In genomic region chr11:125593113-125593761, GRCh38 we compare ENCODE assay signal across 8 cellular contexts. TPM values are rescaled to one million over a fixed set of nuclear protein-coding genes. Genes with fewer than 3 reads are reported as not detected.
DNase-seq lines count a peak whose midpoint lies in the region; ATAC-seq and TF ChIP-seq lines count a peak whose summit lies in the region.

No MANE protein-coding gene starts in this region.

- H3K9ac ChIP-seq in PC-3 (ENCODE audit: low read length), result peak overlapping the region; percentile 90

- peaks cover 14% of the 10 kb centered on the region for H3K4me1 Mint-ChIP-seq in type B pancreatic cell (ENCODE audit: unreplicated experiment)

- no peaks in the 10 kb centered on the region for H3K27me3 Mint-ChIP-seq in type B pancreatic cell

- no peaks in the 10 kb centered on the region for H3K27me3 ChIP-seq in PC-3 (ENCODE audit: low read length)
- H3K27me3 ChIP-seq in lung (ENCODE audit: control insufficient read depth, insufficient read depth), result no peaks in the 10 kb centered on the region

- peak; percentile 24 for DNase-seq in AG08396 (ENCODE audit: low spot score)
- peak; percentile 35 for DNase-seq in PC-3
- DNase-seq in coronary artery (ENCODE audit: low spot score), result peak; percentile 75
- no peak for DNase-seq in lung (ENCODE audit: low spot score)
- DNase-seq in type B pancreatic cell (ENCODE audit: extremely low spot score, unreplicated experiment), result no peak

- H3K9me3 ChIP-seq in PC-3 (ENCODE audit: low read length), result no peaks in the 10 kb centered on the region
- no peaks in the 10 kb centered on the region for H3K9me3 ChIP-seq in lung (ENCODE audit: control insufficient read depth in 2 of 2, insufficient read depth in 1 of 2, low read length in 1 of 2)

- H3F3A ChIP-seq in PC-3 (ENCODE audit: low read length, unreplicated experiment), result no peaks in the 10 kb centered on the region

- H3K4me3 Mint-ChIP-seq in type B pancreatic cell, result peak overlapping the region; percentile 98

- peak overlapping the region; percentile 72 for H2AFZ ChIP-seq in PC-3 (ENCODE audit: low read length)

- CTCF ChIA-PET in PC-3 (lab: Charles Lee), result no interaction called here

- peaks cover 8% of the 10 kb centered on the region for H3K36me3 Mint-ChIP-seq in type B pancreatic cell

- peaks cover 27% of the 10 kb centered on the region for H3K4me1 ChIP-seq in PC-3 (ENCODE audit: insufficient read depth, low read length)
- H3K4me1 ChIP-seq in lung (ENCODE audit: control insufficient read depth in 2 of 2, insufficient read depth in 2 of 2, low read length in 2 of 2), result peaks cover 3 to 10% of the 10 kb centered on the region in 2 donors

- H3K79me2 ChIP-seq in PC-3 (ENCODE audit: low read length), result peaks cover 67% of the 10 kb centered on the region

- intact Hi-C loops in PC-3 (cut with micrococcal nuclease), result loop anchor here (5.0 kb wide), 1 partner anchor 299 kb away; no protein-coding TSS in a partner anchor

- H3K27ac ChIP-seq in PC-3 (ENCODE audit: low read length) (peak overlapping the region; percentile 59), coronary artery (peak overlapping the region; percentile 63 to 91), lung (ENCODE audit: low read depth in 1 of 2, low read length in 1 of 2) (peak overlapping the region; percentile 75 to 79)

- H4K20me1 ChIP-seq in PC-3 (ENCODE audit: low read length), result peaks cover 7% of the 10 kb centered on the region; the same call in 1 of the 2 replicates

- TF ChIP-seq CTCF in PC-3 (conservative IDR thresholded peaks at IDR 0.05; ENCODE audit: low read depth, low read length) (no peak), coronary artery (IDR thresholded peaks at IDR 0.05) (no peak), lung (IDR thresholded peaks at IDR 0.05; ENCODE audit: control extremely low read depth, extremely low read depth) (no peak), type B pancreatic cell (conservative IDR thresholded peaks at IDR 0.05) (no peak)

- H3K9me2 ChIP-seq in PC-3 (replicated peaks; ENCODE audit: low read length), result no peaks in the 10 kb centered on the region

- POLR2A ChIA-PET in PC-3 (lab: Charles Lee; ENCODE audit: unreplicated experiment), result no interaction called here

- ATAC-seq in GM18909 (IDR thresholded peaks at IDR 0.05; ENCODE audit: poor library complexity, unreplicated experiment) (peak; percentile 1), PC-3 (peak; percentile 15), lung (ENCODE audit: insufficient read depth, low FRiP score) (no peak), HG02610 (IDR thresholded peaks at IDR 0.05; ENCODE audit: unreplicated experiment) (no peak), HG03342 (IDR thresholded peaks at IDR 0.05; ENCODE audit: unreplicated experiment) (no peak)

- BruUV-seq in PC-3 (replicated peaks; lab: Mats Ljungman, UMichigan), result TSS peak; percentile 64

- H3K9me3 Mint-ChIP-seq in type B pancreatic cell, result no peaks in the 10 kb centered on the region

- H3K36me3 ChIP-seq in PC-3 (ENCODE audit: low read depth, low read length) (peaks cover 18% of the 10 kb centered on the region), lung (ENCODE audit: control insufficient read depth in 2 of 2, insufficient read depth in 2 of 2, low read length in 2 of 2) (peaks cover 1 to 8% of the 10 kb centered on the region in 2 donors)

- H3K27ac Mint-ChIP-seq in type B pancreatic cell, result peak overlapping the region; percentile 99

- peak overlapping the region; percentile 95 for H3K4me2 ChIP-seq in PC-3 (ENCODE audit: low read length)

- 1% methylated on average over 18 of the region's 18 CpGs for WGBS in lung, 2 donors

- H3K4me3 ChIP-seq in PC-3 (ENCODE audit: low read length) (peak overlapping the region; percentile 76), coronary artery (peak overlapping the region; percentile 89), lung (peak overlapping the region; percentile 93)

RNA-seq across cellular contexts. Expression of gene STT3A, which starts 0.6 kb away (rescaled TPM):
- 160 and 182 TPM in 2 replicates for total RNA-seq in PC-3 (2014; rRNA removed)
- 100 to 1,000 TPM; 103 to 136 TPM for total RNA-seq in lung
- polyA plus RNA-seq in lung, result 10 to 100 TPM; 49.6 to 99.0 TPM
- 157 and 166 TPM in 2 replicates for total RNA-seq in type B pancreatic cell (ENCODE audit: low replicate concordance)

RNA-seq across cellular contexts. Expression of gene EI24, which starts 24.0 kb away (rescaled TPM):
- 154 and 166 TPM in 2 replicates for total RNA-seq in PC-3 (2014; rRNA removed)
- 10 to 100 TPM; 63.6 to 71.1 TPM for total RNA-seq in lung
- polyA plus RNA-seq in lung, result 10 to 100 TPM; 36.7 to 84.8 TPM
- 102 and 114 TPM in 2 replicates for total RNA-seq in type B pancreatic cell (ENCODE audit: low replicate concordance)

RNA-seq across cellular contexts. Expression of gene CHEK1, which starts 31.7 kb away (rescaled TPM):
- total RNA-seq in PC-3 (2014; rRNA removed) (49.8 and 64.7 TPM in 2 replicates), lung (1 to 10 TPM; 5.8 to 6.4 TPM), type B pancreatic cell (ENCODE audit: low replicate concordance) (28.1 and 54.1 TPM in 2 replicates)
- polyA plus RNA-seq in lung, result 1 to 10 TPM; 2.3 to 2.4 TPM

Comparison
In these comparisons a context has a peak if more than half of its experiments do, and no peak if none do; other contexts are left out.
1. DNase-seq: peak in AG08396 (single experiment), PC-3 (single experiment) and coronary artery (single experiment); none in lung (single experiment) and type B pancreatic cell (single experiment).
2. ATAC-seq: peak in GM18909 (single experiment) and PC-3 (single experiment); none in lung (single experiment), HG02610 (single experiment) and HG03342 (single experiment).
3. Peak in every context shown above with its lines, with median percentiles within 50 percentile points of each other: H3K27ac ChIP-seq and H3K4me3 ChIP-seq.